ENCODE assay signal across 14 cellular contexts in the genomic region with DNA sequence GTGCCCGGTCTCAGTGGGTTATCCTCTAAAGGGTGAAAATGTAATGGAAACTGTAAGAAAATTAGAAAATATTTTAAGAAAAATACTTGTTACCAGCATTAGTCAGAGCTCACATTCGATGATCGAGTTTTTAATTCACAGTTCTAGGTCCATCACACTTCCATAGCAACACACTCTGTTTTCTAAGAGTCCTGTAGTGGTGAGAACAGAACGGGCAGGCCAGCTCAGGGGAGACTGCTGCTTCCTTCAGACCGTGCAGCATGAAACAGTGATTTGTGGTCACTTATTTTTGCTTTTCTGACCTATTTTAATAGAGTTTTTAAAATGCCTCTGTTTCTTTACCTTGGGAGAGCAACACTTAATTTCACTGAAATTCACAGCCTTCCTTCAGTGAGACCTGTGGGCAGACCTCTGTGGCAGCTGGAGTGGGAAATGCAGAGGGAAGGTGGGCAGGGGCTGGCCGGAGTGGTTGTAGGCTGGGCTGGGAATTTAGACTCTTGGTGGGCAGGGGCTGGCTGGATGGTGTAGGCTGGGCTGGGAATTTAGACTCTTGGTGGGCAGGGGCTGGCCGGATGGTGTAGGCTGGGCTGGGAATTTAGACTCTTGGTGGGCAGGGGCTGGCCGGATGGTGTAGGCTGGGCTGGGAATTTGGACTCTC. TPM values are rescaled to one million over a fixed set of nuclear protein-coding genes. Genes with fewer than 3 reads are reported as not detected.
A peak's percentile ranks its signal among the peaks of the same experiment; 100 is the strongest.
DNase-seq lines count a peak whose midpoint lies in the region; ATAC-seq and TF ChIP-seq lines count a peak whose summit lies in the region.
"Had no signal": no experiment of that assay in that cellular context is flagged by ENCODE, and none has a peak within 500 bp of the region (broad histone marks: within the 10 kb centered on the region; RNA-seq: fewer than 3 reads in every experiment).

No MANE protein-coding gene starts in this region.

- H3K4me1 Mint-ChIP-seq in T-helper 17 cell, result peaks cover 38% of the 10 kb centered on the region

- H3K9me3 ChIP-seq in T-helper 17 cell (ENCODE audit: control insufficient read depth, low read length, poor library complexity, severe bottlenecking) (no peaks in the 10 kb centered on the region), sigmoid colon (no peaks in the 10 kb centered on the region)

- no peak for TF ChIP-seq POLR2A in sigmoid colon (IDR thresholded peaks at IDR 0.05)

- H3K27me3 ChIP-seq in sigmoid colon, result no peaks in the 10 kb centered on the region

- H3K4me3 Mint-ChIP-seq in T-helper 17 cell, result no peak overlapping the region

- peak overlapping the region; percentile 95 for H3K27ac Mint-ChIP-seq in T-helper 17 cell

- no peak overlapping the region for H3K4me3 ChIP-seq in GM12865 (ENCODE audit: low read depth, low read length)
- no peak overlapping the region for H3K4me3 ChIP-seq in fibroblast of mammary gland (ENCODE audit: control insufficient read depth, low read depth, low read length)
- H3K4me3 ChIP-seq in sigmoid colon, result no peak overlapping the region

- H3K27me3 Mint-ChIP-seq in T-helper 17 cell, result no peaks in the 10 kb centered on the region

- no peaks in the 10 kb centered on the region for H3K36me3 Mint-ChIP-seq in T-helper 17 cell (ENCODE audit: low read depth)

- TF ChIP-seq EP300 in sigmoid colon (IDR thresholded peaks at IDR 0.05), result no peak

- peaks cover 0 to 99% (median 90%) of the 10 kb centered on the region in 4 donors for H3K4me1 ChIP-seq in sigmoid colon

- intact Hi-C loops in sigmoid colon (cut with DNase I), result no loop called here

- in situ Hi-C loops in KBM-7 (cut with MboI; ENCODE audit: low pct_unique_long_range_greater_than_20kb, low sequenced_read_pairs), result no loop called here

- H3K36me3 ChIP-seq in sigmoid colon, result peaks cover 0 to under 1% (median 0%) of the 10 kb centered on the region in 4 donors

- DNase-seq in GM12865 (ENCODE audit: low read depth) (peak; percentile 48), T-helper 17 cell (no peak), fibroblast of mammary gland (ENCODE audit: low read depth) (peak; percentile 35), sigmoid colon (peak; percentile 57), KBM-7 (no peak)
- DNase-seq in activated T-cell treated with anti-CD3 and anti-CD28 coated beads, Interleukin-2, amount 50 U/mL, for 48 hours, result no peak
- DNase-seq: activated CD4-positive, CD25-positive, alpha-beta regulatory T cell; activated naive CD4-positive, alpha-beta T cell treated with anti-CD3 and anti-CD28 coated beads, Interleukin-2, amount 50 U/mL, for 16 hours; HCEC 1CT; NCI-H446; SHP77; stimulated activated CD4-positive, alpha-beta T cell treated with anti-CD3 and anti-CD28 coated beads, Interleukin-2, amount 100 ng/mL, for 24 hours had no signal

- 94 to 96% methylated on average over 8 of the region's 8 CpGs for WGBS in sigmoid colon, 2 donors

- no peak for ATAC-seq in T-helper 17 cell
- no peak for ATAC-seq in GM18519 (IDR thresholded peaks at IDR 0.05; ENCODE audit: low FRiP score, unreplicated experiment)
- no peak for ATAC-seq in GM18907 (IDR thresholded peaks at IDR 0.05; ENCODE audit: unreplicated experiment)

- peak overlapping the region; percentile 84 to 92 (median 89) for H3K27ac ChIP-seq in sigmoid colon

- no peak for TF ChIP-seq CTCF in GM12865 (IDR thresholded peaks at IDR 0.05; ENCODE audit: insufficient read depth, low read depth, low read length, missing control alignments)
- TF ChIP-seq CTCF in fibroblast of mammary gland (conservative IDR thresholded peaks at IDR 0.05; ENCODE audit: control insufficient read depth, insufficient read depth, low read depth, low read length), result no peak
- TF ChIP-seq CTCF in sigmoid colon (IDR thresholded peaks at IDR 0.05), result no peak

RNA-seq across cellular contexts. Expression of a gene that starts 1.5 kb away (rescaled TPM):
- total RNA-seq in T-helper 17 cell (10 to 100 TPM; 89.7 to 97.5 TPM), sigmoid colon (100 to 1,000 TPM; 108 to 130 (median 119) TPM)
- polyA plus RNA-seq in sigmoid colon, result 10 to 100 TPM; 23.4 to 71.0 (median 30.1) TPM

RNA-seq across cellular contexts. Expression of a gene that starts 42.6 kb away (rescaled TPM):
- total RNA-seq in T-helper 17 cell (10 to 100 TPM; 58.5 to 81.0 TPM), sigmoid colon (10 to 100 TPM; 20.3 to 32.4 (median 25.4) TPM)
- polyA plus RNA-seq in sigmoid colon, result 10 to 100 TPM; 25.8 to 51.4 (median 31.2) TPM

Comparison
In these comparisons a context has a peak if more than half of its experiments do, and no peak if none do; other contexts are left out.
1. DNase-seq: peak in GM12865 (single experiment), fibroblast of mammary gland (single experiment) and sigmoid colon (single experiment); none in T-helper 17 cell (0 of 3), KBM-7 (single experiment) and activated T-cell treated with anti-CD3 and anti-CD28 coated beads, Interleukin-2, amount 50 U/mL, for 48 hours (0 of 2).